In genomic region chr1:234504969-234505773, GRCh38 we compare ENCODE assay signal across 2 cellular contexts.
TF ChIP-seq lines count a peak whose summit lies in the region.

No MANE protein-coding gene starts in this region.

TF ChIP-seq in H1, 55 proteins besides CTCF, POLR2A, EP300 and RAD21:
- TF ChIP-seq JUN (IDR thresholded peaks at IDR 0.05; ENCODE audit: low read depth, low read length) (no peak), SRF (IDR thresholded peaks at IDR 0.05; ENCODE audit: low read depth, low read length) (peak; percentile 67; the same call in 1 of the 2 replicates)

TF ChIP-seq in HEK293T, 16 proteins besides CTCF, POLR2A, EP300 and RAD21:
- TF ChIP-seq NFRKB (IDR thresholded peaks at IDR 0.05) (no peak), CTBP1 (IDR thresholded peaks at IDR 0.05; ENCODE audit: borderline replicate concordance) (no peak), LEF1 (IDR thresholded peaks at IDR 0.05; ENCODE audit: borderline replicate concordance) (no peak), HDGF (IDR thresholded peaks at IDR 0.05; ENCODE audit: borderline replicate concordance) (no peak), FOXK2 (IDR thresholded peaks at IDR 0.05) (no peak), ELF4 (IDR thresholded peaks at IDR 0.05) (no peak), L3MBTL2 (conservative IDR thresholded peaks at IDR 0.05) (no peak), SP1 (IDR thresholded peaks at IDR 0.05) (no peak), ARNT (IDR thresholded peaks at IDR 0.05) (no peak)
